In genomic region chr2:33498291-33498956, GRCh38 we compare ENCODE assay signal across 8 cellular contexts. TPM values are rescaled to one million over a fixed set of nuclear protein-coding genes. Genes with fewer than 3 reads are reported as not detected.
A peak's percentile ranks its signal among the peaks of the same experiment; 100 is the strongest.
DNase-seq lines count a peak whose midpoint lies in the region; ATAC-seq lines count a peak whose summit lies in the region.

No MANE protein-coding gene starts in this region.

- peak; percentile 43 for ATAC-seq in GM18868 (IDR thresholded peaks at IDR 0.05; ENCODE audit: unreplicated experiment)
- ATAC-seq in HG02852 (IDR thresholded peaks at IDR 0.05; ENCODE audit: unreplicated experiment), result peak; percentile 24
- peak; percentile 28 for ATAC-seq in naive thymus-derived CD4-positive, alpha-beta T cell
- ATAC-seq in HG03108 (IDR thresholded peaks at IDR 0.05; ENCODE audit: unreplicated experiment), result no peak
- ATAC-seq in HG03457 (IDR thresholded peaks at IDR 0.05; ENCODE audit: unreplicated experiment), result no peak

- no peaks in the 10 kb centered on the region for H3K36me3 ChIP-seq in naive thymus-derived CD4-positive, alpha-beta T cell (ENCODE audit: control insufficient read depth in 2 of 3, insufficient read depth in 3 of 3, low read length in 3 of 3)

- H3K4me1 ChIP-seq in naive thymus-derived CD4-positive, alpha-beta T cell (ENCODE audit: control insufficient read depth in 2 of 2, insufficient read depth in 2 of 2, low read length in 2 of 2), result peaks cover 0 to 26% of the 10 kb centered on the region in 2 donors

- DNase-seq in NCI-H2171 treated with DMSO at 0.1 percent for 48 hours (lab: John Stamatoyannopoulos, UW), result peak; percentile 77
- DNase-seq in naive thymus-derived CD4-positive, alpha-beta T cell, result no peak
- DNase-seq in activated CD4-positive, CD25-positive, alpha-beta regulatory T cell treated with anti-CD3 and anti-CD28 coated beads, Interleukin-2, amount 50 U/mL, for 72 hours, result no peak
- DNase-seq in GM03348 (ENCODE audit: low spot score), result no peak

- peak overlapping the region in 2 of 10 donors; percentile 1 to 36 for H3K4me3 Mint-ChIP-seq in naive thymus-derived CD4-positive, alpha-beta T cell

- no peak overlapping the region for H3K4me3 ChIP-seq in naive thymus-derived CD4-positive, alpha-beta T cell (ENCODE audit: low read length)

- peaks cover 0 to 5% (median 0%) of the 10 kb centered on the region in 5 donors for H3K27me3 Mint-ChIP-seq in naive thymus-derived CD4-positive, alpha-beta T cell

- intact Hi-C loops in naive thymus-derived CD4-positive, alpha-beta T cell (cut with micrococcal nuclease), result no loop called here

- H3K9me3 ChIP-seq in naive thymus-derived CD4-positive, alpha-beta T cell (ENCODE audit: control insufficient read depth in 2 of 3, low read length in 3 of 3), result no peaks in the 10 kb centered on the region

- H3K27ac Mint-ChIP-seq in naive thymus-derived CD4-positive, alpha-beta T cell, result peak overlapping the region in 2 of 9 donors; percentile 21 to 44

- peaks cover 0 to 43% (median 18%) of the 10 kb centered on the region in 7 donors for H3K4me1 Mint-ChIP-seq in naive thymus-derived CD4-positive, alpha-beta T cell

- no peaks in the 10 kb centered on the region for H3K27me3 ChIP-seq in naive thymus-derived CD4-positive, alpha-beta T cell (ENCODE audit: control insufficient read depth in 2 of 2, insufficient read depth in 2 of 2, low read length in 2 of 2)

- POLR2A ChIA-PET in naive thymus-derived CD4-positive, alpha-beta T cell (lab: Charles Lee), result no interaction called here

- H3K36me3 Mint-ChIP-seq in naive thymus-derived CD4-positive, alpha-beta T cell, result peaks cover 0 to 23% (median 0%) of the 10 kb centered on the region in 5 donors

- H3K27ac ChIP-seq in naive thymus-derived CD4-positive, alpha-beta T cell (ENCODE audit: low read depth, low read length), result no peak overlapping the region

- peaks cover 0 to 9% (median 0%) of the 10 kb centered on the region in 11 donors for H3K9me3 Mint-ChIP-seq in naive thymus-derived CD4-positive, alpha-beta T cell

- CTCF ChIA-PET in naive thymus-derived CD4-positive, alpha-beta T cell (lab: Charles Lee), result no interaction called here

RNA-seq across cellular contexts. Expression of gene RASGRP3, which starts 22.0 kb away (rescaled TPM):
- total RNA-seq in naive thymus-derived CD4-positive, alpha-beta T cell, result 10 to 100 TPM in 2 of 5 experiments, 1 to 10 TPM in 3; 1.4 to 14.2 (median 7.1) TPM
- 1 to 10 TPM; 2.5 to 3.1 TPM for polyA plus RNA-seq in naive thymus-derived CD4-positive, alpha-beta T cell

Comparison
In these comparisons a context has a peak if more than half of its experiments do, and no peak if none do; other contexts are left out.
1. ATAC-seq: peak in GM18868 (single experiment), HG02852 (single experiment) and naive thymus-derived CD4-positive, alpha-beta T cell (single experiment); none in HG03108 (single experiment) and HG03457 (single experiment).